9 cellular contexts compared by ENCODE assay signal in the genomic region with DNA sequence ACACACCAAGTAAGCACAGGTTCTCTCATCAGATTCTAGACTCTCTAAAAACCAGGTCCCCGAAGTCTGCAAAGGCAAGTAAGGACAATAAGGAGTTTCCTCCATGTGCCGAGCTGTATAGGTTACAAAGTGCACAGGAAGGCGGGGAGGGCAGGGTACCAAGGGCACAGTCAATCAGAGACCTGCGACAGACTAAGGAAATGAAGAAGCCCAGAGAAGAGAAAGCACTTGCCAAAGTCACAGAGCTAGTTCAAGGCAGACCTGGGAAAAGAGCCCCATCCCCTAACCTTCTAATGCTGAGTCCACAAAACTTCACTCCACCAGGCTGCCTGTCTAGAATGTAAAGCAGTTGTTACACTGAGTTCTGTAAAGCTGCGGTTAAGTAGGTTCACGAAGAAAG. TPM values are rescaled to one million over a fixed set of nuclear protein-coding genes. Genes with fewer than 3 reads are reported as not detected.
A peak's percentile ranks its signal among the peaks of the same experiment; 100 is the strongest.
DNase-seq lines count a peak whose midpoint lies in the region; ATAC-seq, FAIRE-seq and TF ChIP-seq lines count a peak whose summit lies in the region.
"Had no signal": no experiment of that assay in that cellular context is flagged by ENCODE, and none has a peak within 500 bp of the region (broad histone marks: within the 10 kb centered on the region; RNA-seq: fewer than 3 reads in every experiment).

No MANE protein-coding gene starts in this region.

- no peak for ATAC-seq in GM23338
- no peak for ATAC-seq in right cardiac atrium
- no peak for ATAC-seq in HG02884 (IDR thresholded peaks at IDR 0.05; ENCODE audit: unreplicated experiment)

- TF ChIP-seq CTCF in GM23338 (conservative IDR thresholded peaks at IDR 0.05; ENCODE audit: low read depth in 2 of 2) (no peak), fibroblast of the aortic adventitia (IDR thresholded peaks at IDR 0.05; ENCODE audit: insufficient read depth, low read length) (no peak)

- peaks cover 41% of the 10 kb centered on the region for H3K36me3 Mint-ChIP-seq in GM23338 (ENCODE audit: low read depth)
- H3K36me3 Mint-ChIP-seq in T-helper 2 cell treated with Interferon-gamma antibody and Interleukin-4, amounts not matched to agents 5 μg/mL and 100 μg/mL, for 36 hours (ENCODE audit: low read depth), result peaks cover 13% of the 10 kb centered on the region

- H3K4me3 ChIP-seq in GM23338, result peak overlapping the region; percentile 37; the same call in 1 of the 2 replicates
- peak overlapping the region; percentile 61 for H3K4me3 ChIP-seq in fibroblast of the aortic adventitia (ENCODE audit: low read depth, low read length)
- peak overlapping the region in 1 of 2 donors; percentile 87 for H3K4me3 ChIP-seq in small intestine (ENCODE audit: low read depth in 1 of 2, low read length in 2 of 2)
- no peak overlapping the region for H3K4me3 ChIP-seq in right cardiac atrium (ENCODE audit: low read length)
- H3K4me3 ChIP-seq in mesendoderm (ENCODE audit: low read length), result no peak overlapping the region

- no peak overlapping the region for H3K18ac ChIP-seq in mesendoderm (ENCODE audit: low read length)

- H2AK5ac ChIP-seq in mesendoderm (ENCODE audit: low read length), result no peak overlapping the region

- H3K27me3 ChIP-seq in GM23338 (ENCODE audit: insufficient read depth), result no peaks in the 10 kb centered on the region
- H3K27me3 ChIP-seq in small intestine (ENCODE audit: control insufficient read depth in 2 of 2, insufficient read depth in 2 of 2, low read length in 2 of 2), result no peaks in the 10 kb centered on the region
- no peaks in the 10 kb centered on the region for H3K27me3 ChIP-seq in right cardiac atrium (ENCODE audit: control insufficient read depth, insufficient read depth)
- no peaks in the 10 kb centered on the region for H3K27me3 ChIP-seq in mesendoderm (ENCODE audit: insufficient read depth, low read length, poor library complexity)

- H3K4ac ChIP-seq in mesendoderm (ENCODE audit: low read depth, low read length), result no peak overlapping the region

- peaks cover 5% of the 10 kb centered on the region for H3K4me1 Mint-ChIP-seq in GM23338
- H3K4me1 Mint-ChIP-seq in T-helper 2 cell treated with Interferon-gamma antibody and Interleukin-4, amounts not matched to agents 5 μg/mL and 100 μg/mL, for 36 hours (ENCODE audit: low read depth), result peaks cover 19% of the 10 kb centered on the region

- WGBS in small intestine, 3 donors, result 13 to 57% (median 21%) methylated on average over 6 of the region's 6 CpGs
- WGBS in right cardiac atrium, result 64% methylated on average over 6 of the region's 6 CpGs
- WGBS in mesendoderm (ENCODE audit: extremely low coverage, insufficient coverage, low lambda C conversion rate), result no CpG with 5 or more reads among the region's 6 CpGs

- H3K79me2 ChIP-seq in GM23338 (replicated peaks; ENCODE audit: insufficient read depth) (peaks cover 31% of the 10 kb centered on the region), mesendoderm (ENCODE audit: control insufficient read depth, insufficient read depth, low read length) (peaks cover 23% of the 10 kb centered on the region)

- FAIRE-seq in small intestine (lab: Jason Lieb, UNC), result no peak

- H3K9me3 Mint-ChIP-seq in GM23338, result no peaks in the 10 kb centered on the region
- no peaks in the 10 kb centered on the region for H3K9me3 Mint-ChIP-seq in T-helper 2 cell treated with Interferon-gamma antibody and Interleukin-4, amounts not matched to agents 5 μg/mL and 100 μg/mL, for 36 hours

- no peak overlapping the region for H2BK120ac ChIP-seq in mesendoderm (ENCODE audit: low read depth, low read length)

- H3K4me2 ChIP-seq in GM23338 (peak overlapping the region; percentile 63; the same call in 1 of the 2 replicates), mesendoderm (ENCODE audit: low read length) (no peak overlapping the region)

- no peak overlapping the region for H2AFZ ChIP-seq in GM23338

- H3K9me2 ChIP-seq in GM23338 (ENCODE audit: insufficient read depth), result no peaks in the 10 kb centered on the region

- H3K4me1 ChIP-seq in GM23338 (ENCODE audit: insufficient read depth) (no peaks in the 10 kb centered on the region), small intestine (ENCODE audit: control insufficient read depth in 2 of 2, insufficient read depth in 1 of 2, low read depth in 1 of 2, low read length in 1 of 2) (peaks cover 0 to 5% of the 10 kb centered on the region in 2 donors), right cardiac atrium (ENCODE audit: control insufficient read depth, insufficient read depth, low read length) (peaks cover 4% of the 10 kb centered on the region), mesendoderm (ENCODE audit: control insufficient read depth, low read depth, low read length) (no peaks in the 10 kb centered on the region)

- H3K23ac ChIP-seq in mesendoderm (ENCODE audit: low read length), result no peak overlapping the region

- H4K5ac ChIP-seq in mesendoderm (ENCODE audit: low read length), result no peak overlapping the region

- peak overlapping the region; percentile 96 for H3K4me3 Mint-ChIP-seq in GM23338
- H3K4me3 Mint-ChIP-seq in T-helper 2 cell treated with Interferon-gamma antibody and Interleukin-4, amounts not matched to agents 5 μg/mL and 100 μg/mL, for 36 hours, result peak overlapping the region; percentile 79

- no peak overlapping the region for H3K56ac ChIP-seq in mesendoderm (ENCODE audit: low read length)

- H3K9me3 ChIP-seq in small intestine (ENCODE audit: control insufficient read depth, low read depth) (no peaks in the 10 kb centered on the region), right cardiac atrium (ENCODE audit: control insufficient read depth, low read length) (no peaks in the 10 kb centered on the region)

- no peak overlapping the region for H4K8ac ChIP-seq in mesendoderm (ENCODE audit: low read depth, low read length)

- no peak overlapping the region for H2BK15ac ChIP-seq in mesendoderm (replicated peaks; ENCODE audit: low read depth)

- no peak overlapping the region for H2BK5ac ChIP-seq in mesendoderm (ENCODE audit: low read length)

- H3K27ac Mint-ChIP-seq in GM23338, result no peak overlapping the region
- peak overlapping the region; percentile 76 for H3K27ac Mint-ChIP-seq in T-helper 2 cell treated with Interferon-gamma antibody and Interleukin-4, amounts not matched to agents 5 μg/mL and 100 μg/mL, for 36 hours

- no peak for DNase-seq in GM23338 (ENCODE audit: low spot score)
- no peak for DNase-seq in T-helper 2 cell treated with Interferon-gamma antibody and Interleukin-4, amounts not matched to agents 5 μg/mL and 100 μg/mL, for 36 hours (ENCODE audit: low spot score)
- no peak for DNase-seq in fibroblast of the aortic adventitia (ENCODE audit: low read depth)
- DNase-seq in small intestine, result peak; percentile 90
- no peak for DNase-seq in right cardiac atrium
- no peak for DNase-seq in mesendoderm
- DNase-seq: NCI-H1092 treated with DMSO at 0.1 percent for 48 hours had no signal

- intact Hi-C loops in right cardiac atrium (cut with DNase I), result no loop called here

- H3K27ac ChIP-seq in GM23338 (ENCODE audit: low read depth), result no peak overlapping the region
- peak overlapping the region; percentile 59 to 77 for H3K27ac ChIP-seq in small intestine (ENCODE audit: low read depth in 1 of 2, low read length in 1 of 2)
- no peak overlapping the region for H3K27ac ChIP-seq in right cardiac atrium (ENCODE audit: low read length)
- no peak overlapping the region for H3K27ac ChIP-seq in mesendoderm (ENCODE audit: low read depth, low read length)

- peaks cover 18% of the 10 kb centered on the region for H3K36me3 ChIP-seq in GM23338 (ENCODE audit: insufficient read depth)
- H3K36me3 ChIP-seq in small intestine (ENCODE audit: control insufficient read depth in 2 of 2, insufficient read depth in 2 of 2, low read length in 2 of 2), result peaks cover 9 to 18% of the 10 kb centered on the region in 2 donors
- peaks cover 6% of the 10 kb centered on the region for H3K36me3 ChIP-seq in mesendoderm (ENCODE audit: control insufficient read depth, insufficient read depth, low read length)

- peaks cover 12% of the 10 kb centered on the region for H3K27me3 Mint-ChIP-seq in GM23338 (ENCODE audit: insufficient read depth, low read depth, poor library complexity)
- H3K27me3 Mint-ChIP-seq in T-helper 2 cell treated with Interferon-gamma antibody and Interleukin-4, amounts not matched to agents 5 μg/mL and 100 μg/mL, for 36 hours (ENCODE audit: low read depth), result no peaks in the 10 kb centered on the region

- H3K79me1 ChIP-seq in mesendoderm (ENCODE audit: low read length), result peaks cover 19% of the 10 kb centered on the region

- no peaks in the 10 kb centered on the region for H3F3A ChIP-seq in GM23338 (replicated peaks; ENCODE audit: low read depth)

- H4K20me1 ChIP-seq in GM23338 (replicated peaks; ENCODE audit: insufficient read depth), result peaks cover 24% of the 10 kb centered on the region

- H3K9ac ChIP-seq in mesendoderm (ENCODE audit: low read length), result no peak overlapping the region

TF ChIP-seq in GM23338, 12 proteins besides CTCF, POLR2A, EP300 and RAD21:
- no peak for TF ChIP-seq EZH2phosphoT487 (IDR thresholded peaks at IDR 0.05; ENCODE audit: unreplicated experiment)
- TF ChIP-seq STAT1 (IDR thresholded peaks at IDR 0.05; ENCODE audit: unreplicated experiment), result no peak

RNA-seq across cellular contexts. Expression of gene SEC13, which starts 1.7 kb away (rescaled TPM):
- total RNA-seq in GM23338 (2014; rRNA removed; shearing (Covaris generic)), result 108 and 132 TPM in 2 replicates
- polyA plus RNA-seq in GM23338 (2016; fragmentation: Nextera tagmentation; extraction: Ambion mirVana), result 106 and 109 TPM in 2 replicates
- total RNA-seq in fibroblast of the aortic adventitia (ENCODE audit: low replicate concordance), result 94.8 and 164 TPM in 2 replicates
- polyA plus RNA-seq in small intestine, result 100 to 1,000 TPM; 179 to 349 (median 239) TPM
- total RNA-seq in right cardiac atrium, result 10 to 100 TPM; 53.7 to 86.8 (median 70.8) TPM
- polyA plus RNA-seq in right cardiac atrium, result 74.1 TPM
- 117 TPM for polyA plus RNA-seq in mesendoderm (2013, experiment 1 of 2)
- polyA plus RNA-seq in mesendoderm (2013, experiment 2 of 2), result 116 TPM

RNA-seq across cellular contexts. Expression of gene GHRL, which starts 26.5 kb away (rescaled TPM):
- not detected in 2 replicates for total RNA-seq in GM23338 (2014; rRNA removed; shearing (Covaris generic))
- polyA plus RNA-seq in GM23338 (2016; fragmentation: Nextera tagmentation; extraction: Ambion mirVana), result 0.52 and 0.78 TPM in 2 replicates
- not detected in 2 replicates for total RNA-seq in fibroblast of the aortic adventitia (ENCODE audit: low replicate concordance)
- 10 to 100 TPM; 10.8 to 21.9 (median 18.2) TPM for polyA plus RNA-seq in small intestine
- not detected for total RNA-seq in right cardiac atrium
- polyA plus RNA-seq in right cardiac atrium, result 0.25 TPM
- 0.66 TPM for polyA plus RNA-seq in mesendoderm (2013, experiment 1 of 2)
- polyA plus RNA-seq in mesendoderm (2013, experiment 2 of 2), result 0.34 TPM
- total RNA-seq: SK-MEL-5 had no signal

Comparison
In these comparisons a context has a peak if more than half of its experiments do, and no peak if none do; other contexts are left out.
1. H3K27ac ChIP-seq: peak in small intestine (2 of 2); none in GM23338 (single experiment), right cardiac atrium (single experiment) and mesendoderm (single experiment).
2. H3K4me3 ChIP-seq: peak in GM23338 (single experiment) and fibroblast of the aortic adventitia (single experiment); none in right cardiac atrium (single experiment) and mesendoderm (single experiment).